ENCODE assay signal across 8 cellular contexts in genomic region chr16:22585431-22585830, GRCh38.
DNase-seq lines count a peak whose midpoint lies in the region; ATAC-seq, FAIRE-seq and TF ChIP-seq lines count a peak whose summit lies in the region.
"Not testable (repeated sequence)": the region's sequence is repeated elsewhere in the genome, so short reads cannot be mapped to it uniquely, and the experiment has no call there.

No MANE protein-coding gene starts in this region.

- not testable (repeated sequence) for TF ChIP-seq POLR2A in endothelial cell of umbilical vein (IDR thresholded peaks at IDR 0.05; ENCODE audit: low read depth, low read length)

- dilution Hi-C loops in endothelial cell of umbilical vein (cut with MboI; ENCODE audit: extremely low pct_ligation_motif_present, low sequenced_read_pairs), result not testable (repeated sequence)

- H3K27me3 Mint-ChIP-seq in astrocyte (ENCODE audit: low read depth, unreplicated experiment), result not testable (repeated sequence)

- peak; percentile 31 for DNase-seq in AG04449 (ENCODE audit: low read depth, low spot score)
- DNase-seq in GM04503 (ENCODE audit: low read depth), result peak; percentile 31
- peak; percentile 14 for DNase-seq in Karpas-422
- DNase-seq in RCC 7860 (ENCODE audit: low spot score), result peak; percentile 63
- peak; percentile 60 for DNase-seq in astrocyte (ENCODE audit: low read depth)
- DNase-seq in endothelial cell of umbilical vein (ENCODE audit: low read depth, low spot score), result peak; percentile 51
- DNase-seq in foreskin keratinocyte, result peak; percentile 88 to 97
- DNase-seq in pulmonary artery endothelial cell (ENCODE audit: low read depth, low spot score), result peak; percentile 3

- H3K36me3 ChIP-seq in Karpas-422 (ENCODE audit: insufficient read depth, low read length); astrocyte (ENCODE audit: insufficient read depth, low read length); endothelial cell of umbilical vein (ENCODE audit: control insufficient read depth in 2 of 2, extremely low read depth in 1 of 2, insufficient read depth in 2 of 2, low read length in 2 of 2): not testable (repeated sequence)

- not testable (repeated sequence) for H3K9ac ChIP-seq in Karpas-422 (ENCODE audit: low read length); astrocyte (ENCODE audit: low read length); endothelial cell of umbilical vein (replicated peaks; ENCODE audit: extremely low read depth, insufficient read depth, low read length)

- not testable (repeated sequence) for H3K9me2 ChIP-seq in Karpas-422 (replicated peaks; ENCODE audit: insufficient read depth, low read length)

- not testable (repeated sequence) for H3K9me3 ChIP-seq in Karpas-422 (ENCODE audit: low read length); astrocyte (ENCODE audit: insufficient read depth, low read depth, low read length); endothelial cell of umbilical vein (replicated peaks; ENCODE audit: control insufficient read depth, insufficient read depth, low read length)

- intact Hi-C loops in endothelial cell of umbilical vein (cut with micrococcal nuclease), result not testable (repeated sequence)

- H2AFZ ChIP-seq in Karpas-422 (ENCODE audit: low read length); astrocyte (ENCODE audit: low read depth, low read length); endothelial cell of umbilical vein (ENCODE audit: low read depth, low read length): not testable (repeated sequence)

- not testable (repeated sequence) for TF ChIP-seq CTCF in AG04449 (IDR thresholded peaks at IDR 0.05; ENCODE audit: insufficient read depth, low read length, missing control alignments); astrocyte (IDR thresholded peaks at IDR 0.05; ENCODE audit: insufficient read depth, low read depth, low read length); endothelial cell of umbilical vein (IDR thresholded peaks at IDR 0.05; ENCODE audit: extremely low read depth in 1 of 2, insufficient read depth in 1 of 2, low read depth in 1 of 2, low read length in 2 of 2); foreskin keratinocyte (conservative IDR thresholded peaks at IDR 0.05)

- H3K4me1 ChIP-seq in Karpas-422 (ENCODE audit: low read length); astrocyte (ENCODE audit: insufficient read depth, low read length); endothelial cell of umbilical vein (ENCODE audit: control insufficient read depth, extremely low read depth, insufficient read depth, low read length); foreskin keratinocyte: not testable (repeated sequence)

- POLR2A ChIA-PET in AG04449 (lab: Yijun Ruan, JAX); endothelial cell of umbilical vein (lab: Charles Lee): not testable (repeated sequence)

- H3K4me2 ChIP-seq in Karpas-422 (ENCODE audit: low read depth, low read length, poor library complexity, severe bottlenecking); endothelial cell of umbilical vein (ENCODE audit: insufficient read depth, low read length): not testable (repeated sequence)
- peak overlapping the region; percentile 55 for H3K4me2 ChIP-seq in astrocyte (ENCODE audit: low read length)

- H4K20me1 ChIP-seq in Karpas-422 (ENCODE audit: insufficient read depth, low read depth, low read length); astrocyte (ENCODE audit: insufficient read depth, low read length); endothelial cell of umbilical vein (replicated peaks; ENCODE audit: control insufficient read depth, extremely low read depth, insufficient read depth, low read length): not testable (repeated sequence)

- not testable (repeated sequence) for H3K4me3 Mint-ChIP-seq in astrocyte (ENCODE audit: unreplicated experiment)

- H3K27ac ChIP-seq in Karpas-422 (ENCODE audit: low read length); endothelial cell of umbilical vein (ENCODE audit: insufficient read depth, low read depth, low read length); foreskin keratinocyte: not testable (repeated sequence)
- H3K27ac ChIP-seq in astrocyte (ENCODE audit: low read depth, low read length), result peak overlapping the region; percentile 47

- H3K4me3 ChIP-seq in AG04449 (ENCODE audit: low read depth, low read length); Karpas-422 (ENCODE audit: low read length); astrocyte (ENCODE audit: insufficient read depth, low read depth, low read length); endothelial cell of umbilical vein (replicated peaks in 1 of 3; ENCODE audit: insufficient read depth in 1 of 3, low read depth in 1 of 3, low read length in 3 of 3): not testable (repeated sequence)

- FAIRE-seq in RCC 7860 (lab: Jason Lieb, UNC) (peak; percentile 73), astrocyte (lab: Jason Lieb, UNC) (peak; percentile 62), endothelial cell of umbilical vein (lab: Jason Lieb, UNC) (peak; percentile 94)

- not testable (repeated sequence) for BruUV-seq in endothelial cell of umbilical vein (replicated peaks; lab: Mats Ljungman, UMichigan)

- CTCF ChIA-PET in AG04449 (lab: Yijun Ruan, JAX); endothelial cell of umbilical vein (lab: Charles Lee): not testable (repeated sequence)

- not testable (repeated sequence) for H3K4me1 Mint-ChIP-seq in astrocyte (ENCODE audit: low read depth, unreplicated experiment)

- peak; percentile 83 for ATAC-seq in foreskin keratinocyte

- H3K9me1 ChIP-seq in endothelial cell of umbilical vein (replicated peaks; ENCODE audit: control insufficient read depth, extremely low read depth, insufficient read depth, low read length), result not testable (repeated sequence)

- not testable (repeated sequence) for H3K36me3 Mint-ChIP-seq in astrocyte (ENCODE audit: low read depth, unreplicated experiment)

- not testable (repeated sequence) for H3K79me2 ChIP-seq in Karpas-422 (ENCODE audit: low read length); astrocyte (ENCODE audit: insufficient read depth, low read length); endothelial cell of umbilical vein (ENCODE audit: control insufficient read depth, insufficient read depth, low read length)

- H3K27ac Mint-ChIP-seq in astrocyte (ENCODE audit: unreplicated experiment), result not testable (repeated sequence)

- not testable (repeated sequence) for H3K27me3 ChIP-seq in Karpas-422 (ENCODE audit: low read length); astrocyte (ENCODE audit: insufficient read depth, low read length); endothelial cell of umbilical vein (ENCODE audit: control insufficient read depth in 2 of 2, insufficient read depth in 2 of 2, low read length in 2 of 2); foreskin keratinocyte

- not testable (repeated sequence) for H3K9me3 Mint-ChIP-seq in astrocyte (ENCODE audit: unreplicated experiment)

TF ChIP-seq in endothelial cell of umbilical vein, 7 proteins besides CTCF, POLR2A, EP300 and RAD21:
- TF ChIP-seq JUN (IDR thresholded peaks at IDR 0.05; ENCODE audit: borderline replicate concordance, insufficient read depth, insufficient read length, low read depth), result peak; percentile 28
- peak; percentile 62 for TF ChIP-seq FOS (IDR thresholded peaks at IDR 0.05; ENCODE audit: borderline replicate concordance, insufficient read depth, low read length)
TF ChIP-seq in endothelial cell of umbilical vein: peak in this region for 2; not testable (repeated sequence) for 5.

Comparison
In these comparisons a context has a peak if more than half of its experiments do, and no peak if none do; other contexts are left out.
1. DNase-seq: peak in every context shown above with its lines; median percentile 92 in foreskin keratinocyte; 63 in RCC 7860; 60 in astrocyte; 51 in endothelial cell of umbilical vein; 31 in AG04449; 31 in GM04503; 14 in Karpas-422; 3 in pulmonary artery endothelial cell.